In the genomic region with DNA sequence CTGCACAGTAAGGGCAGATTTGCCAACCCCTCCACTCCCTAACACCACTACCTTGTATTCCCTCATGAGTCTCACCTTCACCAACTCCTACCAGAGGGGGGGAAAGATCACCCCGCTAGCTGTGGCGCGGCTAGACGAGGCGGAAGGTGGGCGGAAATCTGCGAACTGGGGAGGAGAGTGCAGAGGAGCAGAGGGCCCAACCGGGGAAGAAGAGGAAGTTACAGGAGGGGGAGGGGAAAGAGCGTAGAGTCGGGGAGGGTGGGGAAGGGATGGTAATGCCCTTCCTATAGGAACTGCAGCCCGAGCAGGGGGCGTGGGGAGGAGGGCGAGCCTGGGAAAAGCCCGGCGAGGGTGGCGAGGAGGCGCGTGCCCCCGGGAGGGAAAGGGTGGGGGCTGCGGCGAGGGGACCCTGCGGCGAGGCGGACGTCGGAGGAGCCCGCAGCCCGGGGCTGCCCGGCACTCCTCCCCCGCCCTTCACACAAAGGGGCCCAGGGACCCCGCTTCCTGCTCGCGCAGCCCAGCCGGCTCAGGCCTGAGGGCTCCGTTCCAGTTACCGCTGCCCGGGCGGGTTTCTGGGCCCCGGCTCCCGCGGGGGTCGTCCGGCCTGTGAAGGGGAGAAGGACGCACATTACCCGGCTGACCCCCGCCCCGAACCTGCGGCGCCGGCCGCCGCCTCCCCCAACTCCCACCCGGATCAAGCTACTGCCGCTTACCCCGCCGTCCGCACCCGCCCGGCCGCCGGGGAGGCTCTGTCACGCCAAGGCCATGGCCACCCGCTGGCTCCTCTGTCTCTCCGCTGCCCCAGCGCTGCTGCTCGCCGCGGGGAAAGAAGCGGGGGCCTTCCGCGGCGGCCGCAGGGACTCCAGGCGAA, we compare ENCODE assay signal across 8 cellular contexts. TPM values are rescaled to one million over a fixed set of nuclear protein-coding genes. Genes with fewer than 3 reads are reported as not detected.
DNase-seq lines count a peak whose midpoint lies in the region; ATAC-seq and TF ChIP-seq lines count a peak whose summit lies in the region.

No MANE protein-coding gene starts in this region.

- peak; percentile 32 to 56 for TF ChIP-seq POLR2A in adrenal gland (IDR thresholded peaks at IDR 0.05)

- H3K27me3 ChIP-seq in adrenal gland = no peaks in the 10 kb centered on the region
- H3K27me3 ChIP-seq in right atrium auricular region = no peaks in the 10 kb centered on the region

- TF ChIP-seq CTCF in adrenal gland (IDR thresholded peaks at IDR 0.05) = no peak
- no peak for TF ChIP-seq CTCF in right atrium auricular region (IDR thresholded peaks at IDR 0.05)

- H3K36me3 ChIP-seq in adrenal gland (replicated peaks in 1 of 2) = no peaks in the 10 kb centered on the region
- peaks cover 3% of the 10 kb centered on the region for H3K36me3 ChIP-seq in right atrium auricular region

- intact Hi-C loops in adrenal gland (cut with DNase I) = no loop called here

- H3K27ac ChIP-seq in adrenal gland (peak overlapping the region; percentile 79 to 97 (median 92)), right atrium auricular region (peak overlapping the region; percentile 91 to 93)

- WGBS in adrenal gland, 4 donors = 0 to 41% (median 15%) methylated on average over 8 to 67 of the region's 74 CpGs

- H3K4me1 ChIP-seq in adrenal gland (replicated peaks in 1 of 2) (peaks cover 0 to 25% of the 10 kb centered on the region in 2 donors), right atrium auricular region (peaks cover 0 to 15% of the 10 kb centered on the region in 2 donors)

- DNase-seq in NCI-H1436 (lab: John Stamatoyannopoulos, UW) = peak; percentile 61
- peak; percentile 70 for DNase-seq in T follicular helper cell (ENCODE audit: low read depth)
- DNase-seq in adrenal gland = peak; percentile 53 to 73 (median 62)
- no peak for DNase-seq in right atrium auricular region (ENCODE audit: low spot score)
- peak; percentile 46 for DNase-seq in putamen (ENCODE audit: low spot score)
- no peak for DNase-seq in T1000 (lab: John Stamatoyannopoulos, UW)

- ATAC-seq in GM18498 (IDR thresholded peaks at IDR 0.05; ENCODE audit: unreplicated experiment) (peak; percentile 71), HG02852 (IDR thresholded peaks at IDR 0.05; ENCODE audit: unreplicated experiment) (peak; percentile 59)

- H3K4me3 ChIP-seq in adrenal gland = peak overlapping the region in 3 of 4 donors; percentile 15 to 86 (median 54)
- peak overlapping the region; percentile 74 to 76 for H3K4me3 ChIP-seq in right atrium auricular region

- H3K9me3 ChIP-seq in adrenal gland (replicated peaks in 1 of 3) = no peaks in the 10 kb centered on the region
- no peaks in the 10 kb centered on the region for H3K9me3 ChIP-seq in right atrium auricular region

RNA-seq across cellular contexts. Expression of gene RAP2C, which starts 1.8 kb away (rescaled TPM):
- 10 to 100 TPM; 12.2 to 72.2 (median 28.6) TPM for total RNA-seq in adrenal gland
- polyA plus RNA-seq in adrenal gland = 10 to 100 TPM; 13.0 to 20.6 (median 16.6) TPM
- 10 to 100 TPM; 10.8 to 11.5 TPM for total RNA-seq in right atrium auricular region

Comparison
In these comparisons a context has a peak if more than half of its experiments do, and no peak if none do; other contexts are left out.
1. DNase-seq: peak in NCI-H1436 (single experiment), T follicular helper cell (single experiment), adrenal gland (7 of 7) and putamen (single experiment); none in right atrium auricular region (single experiment) and T1000 (single experiment).